In the genomic region with DNA sequence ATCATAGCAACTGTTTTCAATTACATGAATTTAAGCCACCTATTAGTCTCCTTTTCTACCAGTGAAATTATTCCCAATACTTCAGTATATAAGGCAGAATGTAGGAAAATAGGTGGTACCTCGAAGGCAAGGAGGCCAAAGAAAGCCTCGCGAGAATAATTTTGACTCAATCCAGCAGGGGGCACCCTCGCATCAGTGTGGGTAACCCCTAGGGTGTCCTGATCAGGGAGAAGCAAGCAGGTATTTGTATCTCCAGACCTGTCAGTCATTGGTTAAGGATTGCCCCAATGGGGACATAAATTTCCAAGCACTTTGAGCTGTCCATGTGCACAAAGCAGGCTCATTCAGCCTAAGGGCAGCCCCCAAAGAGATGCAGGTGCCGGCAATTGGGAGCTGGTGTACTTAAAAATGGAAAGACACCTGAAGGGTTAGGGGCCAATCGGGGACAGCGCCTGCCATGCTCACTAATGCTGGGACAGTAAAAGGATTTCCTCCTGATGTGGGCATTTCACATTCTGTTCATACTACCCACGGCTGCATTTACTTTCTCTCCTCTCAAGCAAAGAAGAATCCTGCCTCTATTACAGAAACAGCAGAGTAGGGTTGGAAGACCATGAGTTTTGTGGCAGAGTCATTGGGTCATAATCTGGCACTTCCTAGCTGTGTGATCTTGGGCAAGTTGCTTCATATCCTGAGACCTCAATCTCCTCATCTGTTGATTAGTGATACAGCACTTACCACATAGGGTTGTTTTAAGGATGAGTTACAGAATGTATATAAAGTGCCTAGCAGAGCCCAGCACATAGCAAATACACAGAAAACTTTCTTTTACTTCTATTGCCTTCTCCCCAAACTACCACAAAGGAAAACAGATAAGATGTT, we compare ENCODE assay signal across 8 cellular contexts.
DNase-seq lines count a peak whose midpoint lies in the region; ATAC-seq and TF ChIP-seq lines count a peak whose summit lies in the region.

No MANE protein-coding gene starts in this region.

- H4K20me1 ChIP-seq in KMS-11 (ENCODE audit: insufficient read depth), result no peaks in the 10 kb centered on the region
- H4K20me1 ChIP-seq in smooth muscle cell (ENCODE audit: low read depth), result no peaks in the 10 kb centered on the region

- no peak overlapping the region for H3K4me2 ChIP-seq in KMS-11
- H3K4me2 ChIP-seq in smooth muscle cell, result peak overlapping the region; percentile 6

- H3K79me2 ChIP-seq in KMS-11 (ENCODE audit: insufficient read depth, low read depth), result no peaks in the 10 kb centered on the region
- no peaks in the 10 kb centered on the region for H3K79me2 ChIP-seq in smooth muscle cell (ENCODE audit: low read depth)

- ATAC-seq in heart left ventricle, result no peak
- ATAC-seq in activated CD8-positive, alpha-beta T cell treated with anti-CD3 and anti-CD28 coated beads for 36 hours, result peak; percentile 79

- intact Hi-C loops in heart left ventricle (cut with DNase I), result no loop called here
- intact Hi-C loops in cardiac septum (cut with DNase I), result no loop called here
- intact Hi-C loops in activated CD8-positive, alpha-beta T cell treated with anti-CD3 and anti-CD28 coated beads for 36 hours (cut with micrococcal nuclease), result loop anchor here (2.0 kb wide), 1 partner anchor 106 kb away; no protein-coding TSS in a partner anchor
- intact Hi-C loops in esophagus muscularis mucosa (cut with DNase I), result no loop called here

- peaks cover 5% of the 10 kb centered on the region for H3F3A ChIP-seq in smooth muscle cell (ENCODE audit: low read depth)

- no peak overlapping the region for H3K27ac Mint-ChIP-seq in activated CD8-positive, alpha-beta T cell treated with anti-CD3 and anti-CD28 coated beads for 36 hours

- DNase-seq in heart left ventricle, result no peak
- no peak for DNase-seq in cardiac septum (ENCODE audit: low spot score)
- DNase-seq in activated CD8-positive, alpha-beta T cell treated with anti-CD3 and anti-CD28 coated beads for 36 hours, result peak; percentile 82
- DNase-seq in esophagus muscularis mucosa (ENCODE audit: extremely low spot score), result no peak
- DNase-seq in smooth muscle cell (lab: John Stamatoyannopoulos, UW; ENCODE audit: unreplicated experiment), result no peak
- DNase-seq in cerebellum (ENCODE audit: low spot score), result no peak
- DNase-seq in cerebellar nuclear complex (lab: John Stamatoyannopoulos, UW), result no peak

- H3K36me3 ChIP-seq in heart left ventricle (no peaks in the 10 kb centered on the region), KMS-11 (ENCODE audit: insufficient read depth) (no peaks in the 10 kb centered on the region), esophagus muscularis mucosa (no peaks in the 10 kb centered on the region), smooth muscle cell (ENCODE audit: low read depth) (no peaks in the 10 kb centered on the region)

- peaks cover 0 to 6% (median 0%) of the 10 kb centered on the region in 9 donors for H3K27me3 ChIP-seq in heart left ventricle
- H3K27me3 ChIP-seq in KMS-11 (ENCODE audit: insufficient read depth, low read depth), result no peaks in the 10 kb centered on the region
- no peaks in the 10 kb centered on the region for H3K27me3 ChIP-seq in esophagus muscularis mucosa
- peaks cover 9% of the 10 kb centered on the region for H3K27me3 ChIP-seq in smooth muscle cell (ENCODE audit: low read depth)

- H3K4me3 ChIP-seq in heart left ventricle (no peak overlapping the region), KMS-11 (IDR thresholded peaks at IDR 0.05; ENCODE audit: insufficient read depth, low read depth, low read length) (no peak overlapping the region), esophagus muscularis mucosa (no peak overlapping the region), smooth muscle cell (no peak overlapping the region)

- no peaks in the 10 kb centered on the region for H3K9me3 ChIP-seq in heart left ventricle
- H3K9me3 ChIP-seq in esophagus muscularis mucosa, result no peaks in the 10 kb centered on the region
- no peaks in the 10 kb centered on the region for H3K9me3 ChIP-seq in smooth muscle cell (replicated peaks; ENCODE audit: low read depth)

- H3K36me3 Mint-ChIP-seq in activated CD8-positive, alpha-beta T cell treated with anti-CD3 and anti-CD28 coated beads for 36 hours (ENCODE audit: low read depth), result no peaks in the 10 kb centered on the region

- H3K4me3 Mint-ChIP-seq in activated CD8-positive, alpha-beta T cell treated with anti-CD3 and anti-CD28 coated beads for 36 hours, result no peak overlapping the region

- no peak for TF ChIP-seq EP300 in esophagus muscularis mucosa (IDR thresholded peaks at IDR 0.05)

- H2AFZ ChIP-seq in KMS-11 (ENCODE audit: low read depth), result no peak overlapping the region
- H2AFZ ChIP-seq in smooth muscle cell (ENCODE audit: low read depth), result no peak overlapping the region

- no peak for TF ChIP-seq POLR2A in heart left ventricle (IDR thresholded peaks at IDR 0.05)
- no peak for TF ChIP-seq POLR2A in esophagus muscularis mucosa (IDR thresholded peaks at IDR 0.05; ENCODE audit: low read depth)

- H3K27me3 Mint-ChIP-seq in activated CD8-positive, alpha-beta T cell treated with anti-CD3 and anti-CD28 coated beads for 36 hours, result peaks cover 7% of the 10 kb centered on the region

- peaks cover 3% of the 10 kb centered on the region for H3K9me3 Mint-ChIP-seq in activated CD8-positive, alpha-beta T cell treated with anti-CD3 and anti-CD28 coated beads for 36 hours

- H3K27ac ChIP-seq in heart left ventricle (no peak overlapping the region), KMS-11 (no peak overlapping the region), esophagus muscularis mucosa (replicated peaks in 1 of 4) (no peak overlapping the region), smooth muscle cell (ENCODE audit: low read depth) (no peak overlapping the region)

- WGBS in heart left ventricle, 4 donors, result 70 to 80% (median 72%) methylated on average over 8 of the region's 8 CpGs
- 80% methylated on average over 8 of the region's 8 CpGs for WGBS in esophagus muscularis mucosa
- 61% methylated on average over 8 of the region's 8 CpGs for WGBS in smooth muscle cell (ENCODE audit: low lambda C conversion rate)

- TF ChIP-seq CTCF in heart left ventricle (IDR thresholded peaks at IDR 0.05) (peak in 9 of 12 donors; percentile 27 to 49 (median 40)), KMS-11 (conservative IDR thresholded peaks at IDR 0.05; ENCODE audit: low read depth, low read length) (peak; percentile 40; the same call in 1 of the 2 replicates), esophagus muscularis mucosa (IDR thresholded peaks at IDR 0.05) (peak in 2 of 3 experiments; percentile 21 to 49), smooth muscle cell (IDR thresholded peaks at IDR 0.05; ENCODE audit: borderline replicate concordance, insufficient read depth, poor library complexity, severe bottlenecking) (peak; percentile 49)
- peak; percentile 93 for TF ChIP-seq CTCF in activated CD8-positive, alpha-beta T cell treated with anti-CD3 and anti-CD28 coated beads for 36 hours (IDR thresholded peaks at IDR 0.05)

- no peaks in the 10 kb centered on the region for H3K4me1 ChIP-seq in heart left ventricle
- no peaks in the 10 kb centered on the region for H3K4me1 ChIP-seq in KMS-11 (ENCODE audit: low read depth, poor library complexity, severe bottlenecking)
- no peaks in the 10 kb centered on the region for H3K4me1 ChIP-seq in esophagus muscularis mucosa
- no peaks in the 10 kb centered on the region for H3K4me1 ChIP-seq in smooth muscle cell (ENCODE audit: low read depth)

- H3K9ac ChIP-seq in KMS-11, result no peak overlapping the region
- no peak overlapping the region for H3K9ac ChIP-seq in smooth muscle cell (ENCODE audit: low read depth)

- H3K4me1 Mint-ChIP-seq in activated CD8-positive, alpha-beta T cell treated with anti-CD3 and anti-CD28 coated beads for 36 hours (ENCODE audit: low read depth), result peaks cover 2% of the 10 kb centered on the region

- CTCF ChIA-PET in activated CD8-positive, alpha-beta T cell treated with anti-CD3 and anti-CD28 coated beads for 36 hours (lab: Charles Lee), result interaction anchor here (0.6 to 7.6 kb wide), 54 partner anchors 9 to 251 kb away, joined by 3 to 83 read pairs (median 5); no protein-coding TSS in a partner anchor

- POLR2A ChIA-PET in activated CD8-positive, alpha-beta T cell treated with anti-CD3 and anti-CD28 coated beads for 36 hours (lab: Charles Lee), result interaction anchor here (0.6 to 0.9 kb wide), 4 partner anchors 8 to 257 kb away, joined by 3 read pairs; no protein-coding TSS in a partner anchor

Comparison
In these comparisons a context has a peak if more than half of its experiments do, and no peak if none do; other contexts are left out.
1. CTCF ChIP-seq: peak in every context shown above with its lines; median percentile 93 in activated CD8-positive, alpha-beta T cell treated with anti-CD3 and anti-CD28 coated beads for 36 hours; 49 in smooth muscle cell; 40 in heart left ventricle; 40 in KMS-11; 35 in esophagus muscularis mucosa.